12 cellular contexts compared by ENCODE assay signal in genomic region chr6:82783587-82784253, GRCh38.
A peak's percentile ranks its signal among the peaks of the same experiment; 100 is the strongest.
DNase-seq lines count a peak whose midpoint lies in the region; ATAC-seq and TF ChIP-seq lines count a peak whose summit lies in the region.
"Had no signal": no experiment of that assay in that cellular context is flagged by ENCODE, and none has a peak within 500 bp of the region (broad histone marks: within the 10 kb centered on the region; RNA-seq: fewer than 3 reads in every experiment).

No MANE protein-coding gene starts in this region.

- CTCF ChIA-PET in CD4-positive, alpha-beta T cell (lab: Charles Lee) = no interaction called here

- H3K36me3 ChIP-seq in H7 (replicated peaks; ENCODE audit: control insufficient read depth, insufficient read depth, low read length) = no peaks in the 10 kb centered on the region
- H3K36me3 ChIP-seq: colonic mucosa had no signal

- no peaks in the 10 kb centered on the region for H3K4me1 Mint-ChIP-seq in CD4-positive, alpha-beta T cell (ENCODE audit: low read depth)
- H3K4me1 Mint-ChIP-seq: immature natural killer cell had no signal

- DNase-seq in H7 (peak; percentile 14), NCI-H69 (lab: John Stamatoyannopoulos, UW) (peak; percentile 70), fibroblast of mammary gland (ENCODE audit: low read depth) (no peak), NCI-H1930 (lab: John Stamatoyannopoulos, UW) (no peak)
- no peak for DNase-seq in CD4-positive, alpha-beta T cell
- DNase-seq: activated CD8-positive, alpha-beta memory T cell treated with anti-CD3 and anti-CD28 coated beads, Interleukin-2, amount 50 U/mL, for 4 hours; colonic mucosa; immature natural killer cell had no signal

- H3K27ac Mint-ChIP-seq in CD4-positive, alpha-beta T cell = no peak overlapping the region
- H3K27ac Mint-ChIP-seq: immature natural killer cell had no signal

- intact Hi-C loops in CD4-positive, alpha-beta T cell (cut with DNase I, micrococcal nuclease) = no loop called here

- H3K27me3 ChIP-seq in H7 (ENCODE audit: control insufficient read depth, insufficient read depth, low read length) = no peaks in the 10 kb centered on the region
- H3K27me3 ChIP-seq in CD4-positive, alpha-beta T cell (ENCODE audit: control insufficient read depth, insufficient read depth, low read length) = no peaks in the 10 kb centered on the region
- H3K27me3 ChIP-seq: colonic mucosa had no signal

- TF ChIP-seq CTCF in C4-2B (conservative IDR thresholded peaks at IDR 0.05) (peak; percentile 35), fibroblast of mammary gland (conservative IDR thresholded peaks at IDR 0.05; ENCODE audit: control insufficient read depth, insufficient read depth, low read depth, low read length) (peak; percentile 23)
- no peak for TF ChIP-seq CTCF in CD4-positive, alpha-beta T cell (IDR thresholded peaks at IDR 0.05)

- H3K4me3 ChIP-seq in H7 (ENCODE audit: insufficient read depth, low read depth, low read length) = no peak overlapping the region
- H3K4me3 ChIP-seq in fibroblast of mammary gland (ENCODE audit: control insufficient read depth, low read depth, low read length) = no peak overlapping the region
- H3K4me3 ChIP-seq: colonic mucosa, skin epidermis had no signal

- no peaks in the 10 kb centered on the region for H3K36me3 Mint-ChIP-seq in CD4-positive, alpha-beta T cell (ENCODE audit: low read depth)
- H3K36me3 Mint-ChIP-seq: immature natural killer cell had no signal

- no peaks in the 10 kb centered on the region for H3K9me3 Mint-ChIP-seq in CD4-positive, alpha-beta T cell

- POLR2A ChIA-PET in CD4-positive, alpha-beta T cell (lab: Charles Lee) = no interaction called here

- ATAC-seq in GM21737 (IDR thresholded peaks at IDR 0.05; ENCODE audit: unreplicated experiment) = no peak
- no peak for ATAC-seq in GM18520 (IDR thresholded peaks at IDR 0.05; ENCODE audit: unreplicated experiment)
- ATAC-seq in CD4-positive, alpha-beta T cell (ENCODE audit: poor library complexity) = no peak

- no peaks in the 10 kb centered on the region for H3K9me3 ChIP-seq in CD4-positive, alpha-beta T cell (ENCODE audit: control insufficient read depth, low read length)
- H3K9me3 ChIP-seq: colonic mucosa had no signal

- H3K27me3 Mint-ChIP-seq in CD4-positive, alpha-beta T cell = peaks cover 4% of the 10 kb centered on the region

- H3K27ac ChIP-seq in C4-2B = no peak overlapping the region
- no peak overlapping the region for H3K27ac ChIP-seq in CD4-positive, alpha-beta T cell (ENCODE audit: low read depth, low read length)
- H3K27ac ChIP-seq: colonic mucosa, skin epidermis had no signal

- no peak overlapping the region for H3K4me3 Mint-ChIP-seq in CD4-positive, alpha-beta T cell
- H3K4me3 Mint-ChIP-seq: immature natural killer cell had no signal

Comparison
In these comparisons a context has a peak if more than half of its experiments do, and no peak if none do; other contexts are left out.
1. DNase-seq: peak in H7 (single experiment) and NCI-H69 (single experiment); none in fibroblast of mammary gland (single experiment), NCI-H1930 (0 of 2) and CD4-positive, alpha-beta T cell (0 of 10).